19 cellular contexts compared by ENCODE assay signal in genomic region chr1:246008256-246008901, GRCh38.
DNase-seq lines count a peak whose midpoint lies in the region; ATAC-seq and TF ChIP-seq lines count a peak whose summit lies in the region.
"Had no signal": no experiment of that assay in that cellular context is flagged by ENCODE, and none has a peak within 500 bp of the region (broad histone marks: within the 10 kb centered on the region; RNA-seq: fewer than 3 reads in every experiment).

No MANE protein-coding gene starts in this region.

- intact Hi-C loops in dorsolateral prefrontal cortex (cut with DNase I): loop anchor here in 1 of 2 donors (10.0 kb wide), 2 partner anchors 446 to 934 kb away; no protein-coding TSS in a partner anchor
- intact Hi-C loops in lower lobe of right lung (cut with DNase I): loop anchor here (10.0 kb wide), 1 partner anchor 854 kb away; the partner anchor contains the start of gene KIF26B

- peak; percentile 90 to 95 for ATAC-seq in lower lobe of right lung
- no peak for ATAC-seq in thoracic aorta (ENCODE audit: insufficient number of reproducible peaks, low FRiP score, low read depth)
- no peak for ATAC-seq in HG02759 (IDR thresholded peaks at IDR 0.05; ENCODE audit: unreplicated experiment)
- ATAC-seq: A549; CD8-positive, alpha-beta T cell; naive thymus-derived CD8-positive, alpha-beta T cell had no signal

- TF ChIP-seq CTCF in dorsolateral prefrontal cortex (IDR thresholded peaks at IDR 0.05 in 54 of 56, conservative IDR thresholded peaks at IDR 0.05 in 2 of 56; ENCODE audit: low read depth in 1 of 56, partially characterized antibody in 56 of 56) (peak in 2 of 56 donors; percentile 11 to 17), lower lobe of right lung (IDR thresholded peaks at IDR 0.05) (no peak), thoracic aorta (IDR thresholded peaks at IDR 0.05) (no peak)

- H3K9me3 ChIP-seq in lower lobe of right lung: no peaks in the 10 kb centered on the region
- no peaks in the 10 kb centered on the region for H3K9me3 ChIP-seq in thoracic aorta
- H3K9me3 ChIP-seq: A549 had no signal

- H3K4me1 ChIP-seq in lower lobe of right lung (no peaks in the 10 kb centered on the region), thoracic aorta (ENCODE audit: control insufficient read depth in 1 of 2, low read depth in 2 of 2) (peaks cover 0 to 17% of the 10 kb centered on the region in 2 donors)
- H3K4me1 ChIP-seq: A549 had no signal

- peak overlapping the region in 43 of 59 donors; percentile 5 to 54 (median 36) for H3K4me3 ChIP-seq in dorsolateral prefrontal cortex
- H3K4me3 ChIP-seq in lower lobe of right lung: peak overlapping the region; percentile 15
- H3K4me3 ChIP-seq in thoracic aorta: peak overlapping the region; percentile 27
- H3K4me3 ChIP-seq: A549 had no signal

- H3K36me3 ChIP-seq in lower lobe of right lung (no peaks in the 10 kb centered on the region), thoracic aorta (no peaks in the 10 kb centered on the region)
- H3K36me3 ChIP-seq: brain microvascular endothelial cell had no signal

- H3K27ac ChIP-seq in dorsolateral prefrontal cortex: peak overlapping the region in 13 of 59 donors; percentile 1 to 63 (median 31)
- H3K27ac ChIP-seq in lower lobe of right lung: peak overlapping the region; percentile 48
- no peak overlapping the region for H3K27ac ChIP-seq in thoracic aorta
- H3K27ac ChIP-seq: A549, brain microvascular endothelial cell had no signal

- DNase-seq in NCI-H2081 (lab: John Stamatoyannopoulos, UW) (peak; percentile 21 to 54), NCI-H2081 treated with DMSO at 0.1 percent for 48 hours (lab: John Stamatoyannopoulos, UW) (no peak), dorsolateral prefrontal cortex (peak in 1 of 10 donors; percentile 32), lower lobe of right lung (no peak), thoracic aorta (ENCODE audit: low spot score) (no peak), H4 (ENCODE audit: low spot score) (no peak), D341Med (ENCODE audit: low spot score) (no peak)
- DNase-seq: activated CD8-positive, alpha-beta memory T cell treated with anti-CD3 and anti-CD28 coated beads, Interleukin-2, amount 50 U/mL, for 48 hours; activated naive CD4-positive, alpha-beta T cell treated with anti-CD3 and anti-CD28 coated beads, Interleukin-2, amount 10 ng/mL, durations not matched to agents 7 days and 5 days; brain microvascular endothelial cell; CD8-positive, alpha-beta T cell; effector CD4-positive, alpha-beta T cell; foreskin fibroblast; MM.1S; naive thymus-derived CD8-positive, alpha-beta T cell; NCI-H524; stimulated activated CD4-positive, alpha-beta T cell treated with anti-CD3 and anti-CD28 coated beads, Interleukin-2, amount 100 ng/mL, for 24 hours had no signal

- H3K27me3 ChIP-seq in dorsolateral prefrontal cortex (no peaks in the 10 kb centered on the region), lower lobe of right lung (ENCODE audit: low read depth) (no peaks in the 10 kb centered on the region), thoracic aorta (replicated peaks; ENCODE audit: insufficient read depth) (no peaks in the 10 kb centered on the region)
- H3K27me3 ChIP-seq: brain microvascular endothelial cell had no signal

Comparison
In these comparisons a context has a peak if more than half of its experiments do, and no peak if none do; other contexts are left out.
1. DNase-seq: peak in NCI-H2081 (2 of 2); none in NCI-H2081 treated with DMSO at 0.1 percent for 48 hours (single experiment), lower lobe of right lung (single experiment), thoracic aorta (single experiment), H4 (single experiment) and D341Med (single experiment).
2. ATAC-seq: peak in lower lobe of right lung (2 of 2); none in thoracic aorta (single experiment) and HG02759 (single experiment).
3. Peak in every context shown above with its lines, with median percentiles within 50 percentile points of each other: H3K4me3 ChIP-seq.